18 cellular contexts compared by ENCODE assay signal in the genomic region with DNA sequence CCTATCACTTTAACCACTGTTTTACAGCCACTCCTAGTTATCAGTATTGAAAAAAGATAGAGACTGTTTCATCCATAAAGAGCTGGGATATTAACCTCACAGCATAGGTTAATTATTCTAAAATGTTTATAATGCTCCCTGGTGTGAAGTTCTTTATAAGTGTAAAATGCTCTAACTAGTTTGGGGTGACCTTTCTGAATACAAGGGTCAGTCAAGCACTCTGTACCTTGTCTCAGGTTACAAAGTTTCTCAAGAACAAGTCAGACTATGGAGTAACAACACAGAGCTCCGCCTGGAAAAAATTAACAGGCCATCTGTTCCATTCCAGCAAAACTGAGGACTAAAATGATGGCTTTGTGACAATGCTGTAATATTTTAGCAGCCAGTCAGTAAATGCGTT.
DNase-seq lines count a peak whose midpoint lies in the region; ATAC-seq and TF ChIP-seq lines count a peak whose summit lies in the region.
"Had no signal": no experiment of that assay in that cellular context is flagged by ENCODE, and none has a peak within 500 bp of the region (broad histone marks: within the 10 kb centered on the region; RNA-seq: fewer than 3 reads in every experiment).

No MANE protein-coding gene starts in this region.

- H2AFZ ChIP-seq in neural progenitor cell (replicated peaks): no peak overlapping the region

- DNase-seq in NCI-H1092 treated with DMSO at 0.1 percent for 48 hours (lab: John Stamatoyannopoulos, UW) (peak; percentile 60), NCI-H1092 (lab: John Stamatoyannopoulos, UW) (no peak), NCI-H2227 (lab: John Stamatoyannopoulos, UW; ENCODE audit: unreplicated experiment) (peak; percentile 85), adipocyte (ENCODE audit: low read depth) (peak; percentile 24), neural progenitor cell (ENCODE audit: low spot score) (peak; percentile 32), RWPE1 (ENCODE audit: low spot score) (no peak)
- DNase-seq in activated effector memory CD4-positive, alpha-beta T cell treated with anti-CD3 and anti-CD28 coated beads, Interleukin-2, amount 50 U/mL, for 16 hours: no peak
- DNase-seq: activated CD4-positive, alpha-beta T cell treated with anti-CD3 and anti-CD28 coated beads for 1 hour; amygdala; C1 segment of cervical spinal cord; HFFc6; natural killer cell; NK-92 treated with Interleukin-12 subunit alpha and Interleukin-12 subunit beta, amount 100 ng/mL, for 24 hours; SHP77 treated with DMSO at 0.1 percent for 48 hours; stimulated activated naive CD8-positive, alpha-beta T cell treated with anti-CD3 and anti-CD28 coated beads, Interleukin-15, amount 100 ng/mL, for 72 hours had no signal

- H3K79me2 ChIP-seq in neural progenitor cell (ENCODE audit: low read depth): no peaks in the 10 kb centered on the region

- ATAC-seq in HG03139 (IDR thresholded peaks at IDR 0.05; ENCODE audit: unreplicated experiment): no peak
- ATAC-seq: natural killer cell; stimulated activated naive CD8-positive, alpha-beta T cell treated with anti-CD3 and anti-CD28 coated beads, Interleukin-15, amount 100 ng/mL, for 72 hours had no signal

- H3K27me3 ChIP-seq in adipocyte (replicated peaks; ENCODE audit: control insufficient read depth, insufficient read depth, low read length) (no peaks in the 10 kb centered on the region), neural progenitor cell (no peaks in the 10 kb centered on the region)
- H3K27me3 ChIP-seq: vagina had no signal

- H3K4me2 ChIP-seq in neural progenitor cell: peak overlapping the region; percentile 64

- peaks cover 2% of the 10 kb centered on the region for H3F3A ChIP-seq in neural progenitor cell (ENCODE audit: low read depth)

- H3K9me3 ChIP-seq in adipocyte (ENCODE audit: control insufficient read depth, low read length) (no peaks in the 10 kb centered on the region), neural progenitor cell (ENCODE audit: low read depth) (no peaks in the 10 kb centered on the region)
- H3K9me3 ChIP-seq: vagina had no signal

- TF ChIP-seq CTCF in neural progenitor cell (IDR thresholded peaks at IDR 0.05) (no peak), RWPE1 (conservative IDR thresholded peaks at IDR 0.05; ENCODE audit: low read depth) (no peak)

- H3K36me3 ChIP-seq in adipocyte (ENCODE audit: control insufficient read depth, insufficient read depth, low read length, severe bottlenecking): no peaks in the 10 kb centered on the region
- H3K36me3 ChIP-seq in neural progenitor cell: no peaks in the 10 kb centered on the region
- H3K36me3 ChIP-seq: vagina had no signal

- no peak overlapping the region for H3K27ac Mint-ChIP-seq in neural progenitor cell
- H3K27ac Mint-ChIP-seq: activated T-helper 2 cell treated with anti-CD3 and anti-CD28 coated beads, Interferon-gamma antibody, Interleukin-2, Interleukin-4, amounts not matched to agents 10 μg/mL and 5 μg/mL and 100 μg/mL, durations not matched to agents 14 hours and 24 hours and 36 hours; HFFc6; natural killer cell; stimulated activated naive CD8-positive, alpha-beta T cell treated with anti-CD3 and anti-CD28 coated beads, Interleukin-15, amount 100 ng/mL, for 72 hours had no signal

- H3K4me3 ChIP-seq in adipocyte (ENCODE audit: low read length) (no peak overlapping the region), neural progenitor cell (no peak overlapping the region)
- H3K4me3 ChIP-seq: vagina had no signal

- H3K27me3 Mint-ChIP-seq in neural progenitor cell (ENCODE audit: insufficient read depth, low read depth): no peaks in the 10 kb centered on the region
- H3K27me3 Mint-ChIP-seq: stimulated activated naive CD8-positive, alpha-beta T cell treated with anti-CD3 and anti-CD28 coated beads, Interleukin-15, amount 100 ng/mL, for 72 hours had no signal

- no peaks in the 10 kb centered on the region for H3K36me3 Mint-ChIP-seq in neural progenitor cell
- H3K36me3 Mint-ChIP-seq: natural killer cell had no signal

- H3K4me3 Mint-ChIP-seq in neural progenitor cell: no peak overlapping the region
- H3K4me3 Mint-ChIP-seq: HFFc6; natural killer cell; stimulated activated naive CD8-positive, alpha-beta T cell treated with anti-CD3 and anti-CD28 coated beads, Interleukin-15, amount 100 ng/mL, for 72 hours had no signal

- CTCF ChIA-PET in RWPE1 (lab: Yijun Ruan, JAX): no interaction called here

- H3K4me1 Mint-ChIP-seq in neural progenitor cell: peaks cover 10% of the 10 kb centered on the region
- H3K4me1 Mint-ChIP-seq: natural killer cell; stimulated activated naive CD8-positive, alpha-beta T cell treated with anti-CD3 and anti-CD28 coated beads, Interleukin-15, amount 100 ng/mL, for 72 hours had no signal

- H3K27ac ChIP-seq in neural progenitor cell (no peak overlapping the region), RWPE1 (no peak overlapping the region)
- H3K27ac ChIP-seq: vagina had no signal

- H3K4me1 ChIP-seq in adipocyte (ENCODE audit: control insufficient read depth, insufficient read depth, low read length) (peaks cover 39% of the 10 kb centered on the region), neural progenitor cell (peaks cover 12% of the 10 kb centered on the region)
- H3K4me1 ChIP-seq: vagina had no signal

- no peaks in the 10 kb centered on the region for H4K20me1 ChIP-seq in neural progenitor cell (ENCODE audit: low read depth)

- H3K9me3 Mint-ChIP-seq in neural progenitor cell: no peaks in the 10 kb centered on the region
- H3K9me3 Mint-ChIP-seq: activated T-helper 2 cell treated with anti-CD3 and anti-CD28 coated beads, Interferon-gamma antibody, Interleukin-2, Interleukin-4, amounts not matched to agents 10 μg/mL and 5 μg/mL and 100 μg/mL, durations not matched to agents 14 hours and 24 hours and 36 hours had no signal

- POLR2A ChIA-PET in RWPE1 (lab: Yijun Ruan, JAX; ENCODE audit: low non-redundant PET): no interaction called here

- H3K9ac ChIP-seq in adipocyte (ENCODE audit: low read length) (no peak overlapping the region), neural progenitor cell (no peak overlapping the region)

Comparison
In these comparisons a context has a peak if more than half of its experiments do, and no peak if none do; other contexts are left out.
1. DNase-seq: peak in NCI-H1092 treated with DMSO at 0.1 percent for 48 hours (single experiment), NCI-H2227 (single experiment), adipocyte (single experiment) and neural progenitor cell (single experiment); none in NCI-H1092 (single experiment), activated effector memory CD4-positive, alpha-beta T cell treated with anti-CD3 and anti-CD28 coated beads, Interleukin-2, amount 50 U/mL, for 16 hours (single experiment) and RWPE1 (single experiment).